ENCODE assay signal across 5 cellular contexts in the genomic region with DNA sequence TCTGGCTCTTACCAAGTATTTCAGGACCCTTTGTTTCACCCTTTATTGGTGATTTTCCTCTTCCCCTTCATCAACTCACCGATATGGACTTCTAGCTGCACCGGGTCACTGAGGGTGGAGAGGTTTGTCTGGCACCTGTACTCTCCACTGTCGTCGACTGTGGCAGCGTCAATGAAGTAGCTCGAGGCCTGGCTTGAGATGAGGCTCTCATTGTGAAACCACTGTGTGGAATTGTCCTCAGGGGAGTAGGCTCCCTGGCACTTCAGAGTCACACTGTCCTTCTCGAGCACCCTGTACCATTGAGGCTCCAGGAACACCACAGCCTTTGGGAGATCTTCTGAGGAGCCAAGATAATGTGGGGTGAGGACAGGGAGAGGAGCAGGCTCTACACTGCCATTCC. TPM values are rescaled to one million over a fixed set of nuclear protein-coding genes. Genes with fewer than 3 reads are reported as not detected.
"Had no signal": no experiment of that assay in that cellular context is flagged by ENCODE, and none has a peak within 500 bp of the region (broad histone marks: within the 10 kb centered on the region; RNA-seq: fewer than 3 reads in every experiment).

No MANE protein-coding gene starts in this region.

RNA-seq across cellular contexts. Expression of gene FCGR3A, which starts 1.3 kb away (rescaled TPM):
- total RNA-seq: myocyte, osteocyte, pulmonary artery endothelial cell, smooth muscle cell had no signal
- polyA plus RNA-seq: neural cell had no signal

RNA-seq across cellular contexts. Expression of gene HSPA6, which starts 24.0 kb away (rescaled TPM):
- total RNA-seq: myocyte, osteocyte had no signal

RNA-seq across cellular contexts. Expression of gene FCGR2A, which starts 43.1 kb away (rescaled TPM):
- total RNA-seq: myocyte, osteocyte, pulmonary artery endothelial cell, smooth muscle cell had no signal
- polyA plus RNA-seq: neural cell had no signal
